3 cellular contexts compared by ENCODE assay signal in genomic region chr2:141063410-141063809, GRCh38.
TF ChIP-seq lines count a peak whose summit lies in the region.

No MANE protein-coding gene starts in this region.

TF ChIP-seq in IMR-90, 13 proteins besides CTCF, POLR2A, EP300 and RAD21 (continued from another document):
- TF ChIP-seq USF2 (IDR thresholded peaks at IDR 0.05; ENCODE audit: low read depth, low read length): no peak
- no peak for TF ChIP-seq NFE2L2 (IDR thresholded peaks at IDR 0.05; ENCODE audit: low read depth, low read length)
- no peak for TF ChIP-seq RFX5 (IDR thresholded peaks at IDR 0.05; ENCODE audit: low read depth, low read length)
- no peak for TF ChIP-seq SMC3 (IDR thresholded peaks at IDR 0.05; ENCODE audit: low read depth, low read length)
- TF ChIP-seq MAFK (IDR thresholded peaks at IDR 0.05; ENCODE audit: low read depth, low read length): no peak
- TF ChIP-seq FOS (IDR thresholded peaks at IDR 0.05; ENCODE audit: low read depth, low read length): no peak
- TF ChIP-seq MXI1 (IDR thresholded peaks at IDR 0.05; ENCODE audit: borderline replicate concordance, low read depth, low read length): no peak
- no peak for TF ChIP-seq BHLHE40 (IDR thresholded peaks at IDR 0.05; ENCODE audit: low read depth, low read length)
- no peak for TF ChIP-seq MAZ (IDR thresholded peaks at IDR 0.05; ENCODE audit: borderline replicate concordance, low read depth, low read length)

TF ChIP-seq in WTC11, 78 proteins besides CTCF, POLR2A, EP300 and RAD21 (continued from another document and continues in another):
- TF ChIP-seq USF1 (CRISPR knock-in tag; IDR thresholded peaks at IDR 0.05) (no peak), TEAD1 (CRISPR knock-in tag; IDR thresholded peaks at IDR 0.05) (no peak), USF2 (CRISPR knock-in tag; IDR thresholded peaks at IDR 0.05) (no peak), CREM (CRISPR knock-in tag; IDR thresholded peaks at IDR 0.05) (no peak), TP53 (CRISPR knock-in tag; IDR thresholded peaks at IDR 0.05) (no peak), FOXJ3 (CRISPR knock-in tag; IDR thresholded peaks at IDR 0.05; ENCODE audit: borderline replicate concordance) (no peak), JUN (CRISPR knock-in tag; IDR thresholded peaks at IDR 0.05) (no peak)
- TF ChIP-seq, protein P1, sequence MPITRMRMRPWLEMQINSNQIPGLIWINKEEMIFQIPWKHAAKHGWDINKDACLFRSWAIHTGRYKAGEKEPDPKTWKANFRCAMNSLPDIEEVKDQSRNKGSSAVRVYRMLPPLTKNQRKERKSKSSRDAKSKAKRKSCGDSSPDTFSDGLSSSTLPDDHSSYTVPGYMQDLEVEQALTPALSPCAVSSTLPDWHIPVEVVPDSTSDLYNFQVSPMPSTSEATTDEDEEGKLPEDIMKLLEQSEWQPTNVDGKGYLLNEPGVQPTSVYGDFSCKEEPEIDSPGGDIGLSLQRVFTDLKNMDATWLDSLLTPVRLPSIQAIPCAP (CRISPR knock-in tag; IDR thresholded peaks at IDR 0.05): no peak
- TF ChIP-seq, protein P2, sequence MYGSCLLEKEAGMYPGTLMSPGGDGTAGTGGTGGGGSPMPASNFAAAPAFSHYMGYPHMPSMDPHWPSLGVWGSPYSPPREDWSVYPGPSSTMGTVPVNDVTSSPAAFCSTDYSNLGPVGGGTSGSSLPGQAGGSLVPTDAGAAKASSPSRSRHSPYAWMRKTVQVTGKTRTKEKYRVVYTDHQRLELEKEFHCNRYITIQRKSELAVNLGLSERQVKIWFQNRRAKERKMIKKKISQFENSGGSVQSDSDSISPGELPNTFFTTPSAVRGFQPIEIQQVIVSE (CRISPR knock-in tag; IDR thresholded peaks at IDR 0.05; ENCODE audit: borderline replicate concordance): no peak
- TF ChIP-seq, protein P3, sequence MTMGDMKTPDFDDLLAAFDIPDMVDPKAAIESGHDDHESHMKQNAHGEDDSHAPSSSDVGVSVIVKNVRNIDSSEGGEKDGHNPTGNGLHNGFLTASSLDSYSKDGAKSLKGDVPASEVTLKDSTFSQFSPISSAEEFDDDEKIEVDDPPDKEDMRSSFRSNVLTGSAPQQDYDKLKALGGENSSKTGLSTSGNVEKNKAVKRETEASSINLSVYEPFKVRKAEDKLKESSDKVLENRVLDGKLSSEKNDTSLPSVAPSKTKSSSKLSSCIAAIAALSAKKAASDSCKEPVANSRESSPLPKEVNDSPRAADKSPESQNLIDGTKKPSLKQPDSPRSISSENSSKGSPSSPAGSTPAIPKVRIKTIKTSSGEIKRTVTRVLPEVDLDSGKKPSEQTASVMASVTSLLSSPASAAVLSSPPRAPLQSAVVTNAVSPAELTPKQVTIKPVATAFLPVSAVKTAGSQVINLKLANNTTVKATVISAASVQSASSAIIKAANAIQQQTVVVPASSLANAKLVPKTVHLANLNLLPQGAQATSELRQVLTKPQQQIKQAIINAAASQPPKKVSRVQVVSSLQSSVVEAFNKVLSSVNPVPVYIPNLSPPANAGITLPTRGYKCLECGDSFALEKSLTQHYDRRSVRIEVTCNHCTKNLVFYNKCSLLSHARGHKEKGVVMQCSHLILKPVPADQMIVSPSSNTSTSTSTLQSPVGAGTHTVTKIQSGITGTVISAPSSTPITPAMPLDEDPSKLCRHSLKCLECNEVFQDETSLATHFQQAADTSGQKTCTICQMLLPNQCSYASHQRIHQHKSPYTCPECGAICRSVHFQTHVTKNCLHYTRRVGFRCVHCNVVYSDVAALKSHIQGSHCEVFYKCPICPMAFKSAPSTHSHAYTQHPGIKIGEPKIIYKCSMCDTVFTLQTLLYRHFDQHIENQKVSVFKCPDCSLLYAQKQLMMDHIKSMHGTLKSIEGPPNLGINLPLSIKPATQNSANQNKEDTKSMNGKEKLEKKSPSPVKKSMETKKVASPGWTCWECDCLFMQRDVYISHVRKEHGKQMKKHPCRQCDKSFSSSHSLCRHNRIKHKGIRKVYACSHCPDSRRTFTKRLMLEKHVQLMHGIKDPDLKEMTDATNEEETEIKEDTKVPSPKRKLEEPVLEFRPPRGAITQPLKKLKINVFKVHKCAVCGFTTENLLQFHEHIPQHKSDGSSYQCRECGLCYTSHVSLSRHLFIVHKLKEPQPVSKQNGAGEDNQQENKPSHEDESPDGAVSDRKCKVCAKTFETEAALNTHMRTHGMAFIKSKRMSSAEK (CRISPR knock-in tag; IDR thresholded peaks at IDR 0.05; ENCODE audit: borderline replicate concordance): no peak
- TF ChIP-seq, protein P4, sequence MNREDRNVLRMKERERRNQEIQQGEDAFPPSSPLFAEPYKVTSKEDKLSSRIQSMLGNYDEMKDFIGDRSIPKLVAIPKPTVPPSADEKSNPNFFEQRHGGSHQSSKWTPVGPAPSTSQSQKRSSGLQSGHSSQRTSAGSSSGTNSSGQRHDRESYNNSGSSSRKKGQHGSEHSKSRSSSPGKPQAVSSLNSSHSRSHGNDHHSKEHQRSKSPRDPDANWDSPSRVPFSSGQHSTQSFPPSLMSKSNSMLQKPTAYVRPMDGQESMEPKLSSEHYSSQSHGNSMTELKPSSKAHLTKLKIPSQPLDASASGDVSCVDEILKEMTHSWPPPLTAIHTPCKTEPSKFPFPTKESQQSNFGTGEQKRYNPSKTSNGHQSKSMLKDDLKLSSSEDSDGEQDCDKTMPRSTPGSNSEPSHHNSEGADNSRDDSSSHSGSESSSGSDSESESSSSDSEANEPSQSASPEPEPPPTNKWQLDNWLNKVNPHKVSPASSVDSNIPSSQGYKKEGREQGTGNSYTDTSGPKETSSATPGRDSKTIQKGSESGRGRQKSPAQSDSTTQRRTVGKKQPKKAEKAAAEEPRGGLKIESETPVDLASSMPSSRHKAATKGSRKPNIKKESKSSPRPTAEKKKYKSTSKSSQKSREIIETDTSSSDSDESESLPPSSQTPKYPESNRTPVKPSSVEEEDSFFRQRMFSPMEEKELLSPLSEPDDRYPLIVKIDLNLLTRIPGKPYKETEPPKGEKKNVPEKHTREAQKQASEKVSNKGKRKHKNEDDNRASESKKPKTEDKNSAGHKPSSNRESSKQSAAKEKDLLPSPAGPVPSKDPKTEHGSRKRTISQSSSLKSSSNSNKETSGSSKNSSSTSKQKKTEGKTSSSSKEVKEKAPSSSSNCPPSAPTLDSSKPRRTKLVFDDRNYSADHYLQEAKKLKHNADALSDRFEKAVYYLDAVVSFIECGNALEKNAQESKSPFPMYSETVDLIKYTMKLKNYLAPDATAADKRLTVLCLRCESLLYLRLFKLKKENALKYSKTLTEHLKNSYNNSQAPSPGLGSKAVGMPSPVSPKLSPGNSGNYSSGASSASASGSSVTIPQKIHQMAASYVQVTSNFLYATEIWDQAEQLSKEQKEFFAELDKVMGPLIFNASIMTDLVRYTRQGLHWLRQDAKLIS (CRISPR knock-in tag; IDR thresholded peaks at IDR 0.05; ENCODE audit: borderline replicate concordance): no peak

TF ChIP-seq in HepG2, 621 proteins besides CTCF, POLR2A, EP300 and RAD21:
- TF ChIP-seq RERE (CRISPR knock-in tag; IDR thresholded peaks at IDR 0.05; ENCODE audit: low read depth): no peak
- no peak for TF ChIP-seq KDM5A (IDR thresholded peaks at IDR 0.05; ENCODE audit: borderline replicate concordance, low read length)
- no peak for TF ChIP-seq CEBPG (CRISPR knock-in tag; IDR thresholded peaks at IDR 0.05)
- TF ChIP-seq, protein P5, sequence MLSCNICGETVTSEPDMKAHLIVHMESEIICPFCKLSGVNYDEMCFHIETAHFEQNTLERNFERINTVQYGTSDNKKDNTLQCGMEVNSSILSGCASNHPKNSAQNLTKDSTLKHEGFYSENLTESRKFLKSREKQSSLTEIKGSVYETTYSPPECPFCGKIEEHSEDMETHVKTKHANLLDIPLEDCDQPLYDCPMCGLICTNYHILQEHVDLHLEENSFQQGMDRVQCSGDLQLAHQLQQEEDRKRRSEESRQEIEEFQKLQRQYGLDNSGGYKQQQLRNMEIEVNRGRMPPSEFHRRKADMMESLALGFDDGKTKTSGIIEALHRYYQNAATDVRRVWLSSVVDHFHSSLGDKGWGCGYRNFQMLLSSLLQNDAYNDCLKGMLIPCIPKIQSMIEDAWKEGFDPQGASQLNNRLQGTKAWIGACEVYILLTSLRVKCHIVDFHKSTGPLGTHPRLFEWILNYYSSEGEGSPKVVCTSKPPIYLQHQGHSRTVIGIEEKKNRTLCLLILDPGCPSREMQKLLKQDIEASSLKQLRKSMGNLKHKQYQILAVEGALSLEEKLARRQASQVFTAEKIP (CRISPR knock-in tag; IDR thresholded peaks at IDR 0.05; ENCODE audit: borderline replicate concordance): no peak
- TF ChIP-seq, protein P6, sequence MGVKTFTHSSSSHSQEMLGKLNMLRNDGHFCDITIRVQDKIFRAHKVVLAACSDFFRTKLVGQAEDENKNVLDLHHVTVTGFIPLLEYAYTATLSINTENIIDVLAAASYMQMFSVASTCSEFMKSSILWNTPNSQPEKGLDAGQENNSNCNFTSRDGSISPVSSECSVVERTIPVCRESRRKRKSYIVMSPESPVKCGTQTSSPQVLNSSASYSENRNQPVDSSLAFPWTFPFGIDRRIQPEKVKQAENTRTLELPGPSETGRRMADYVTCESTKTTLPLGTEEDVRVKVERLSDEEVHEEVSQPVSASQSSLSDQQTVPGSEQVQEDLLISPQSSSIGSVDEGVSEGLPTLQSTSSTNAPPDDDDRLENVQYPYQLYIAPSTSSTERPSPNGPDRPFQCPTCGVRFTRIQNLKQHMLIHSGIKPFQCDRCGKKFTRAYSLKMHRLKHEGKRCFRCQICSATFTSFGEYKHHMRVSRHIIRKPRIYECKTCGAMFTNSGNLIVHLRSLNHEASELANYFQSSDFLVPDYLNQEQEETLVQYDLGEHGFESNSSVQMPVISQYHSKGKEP (CRISPR knock-in tag; IDR thresholded peaks at IDR 0.05): no peak
- TF ChIP-seq ZNF205 (CRISPR knock-in tag; IDR thresholded peaks at IDR 0.05): no peak
- TF ChIP-seq ZSCAN25 (CRISPR knock-in tag; IDR thresholded peaks at IDR 0.05): no peak
